ENCODE assay signal across 11 cellular contexts in the genomic region with DNA sequence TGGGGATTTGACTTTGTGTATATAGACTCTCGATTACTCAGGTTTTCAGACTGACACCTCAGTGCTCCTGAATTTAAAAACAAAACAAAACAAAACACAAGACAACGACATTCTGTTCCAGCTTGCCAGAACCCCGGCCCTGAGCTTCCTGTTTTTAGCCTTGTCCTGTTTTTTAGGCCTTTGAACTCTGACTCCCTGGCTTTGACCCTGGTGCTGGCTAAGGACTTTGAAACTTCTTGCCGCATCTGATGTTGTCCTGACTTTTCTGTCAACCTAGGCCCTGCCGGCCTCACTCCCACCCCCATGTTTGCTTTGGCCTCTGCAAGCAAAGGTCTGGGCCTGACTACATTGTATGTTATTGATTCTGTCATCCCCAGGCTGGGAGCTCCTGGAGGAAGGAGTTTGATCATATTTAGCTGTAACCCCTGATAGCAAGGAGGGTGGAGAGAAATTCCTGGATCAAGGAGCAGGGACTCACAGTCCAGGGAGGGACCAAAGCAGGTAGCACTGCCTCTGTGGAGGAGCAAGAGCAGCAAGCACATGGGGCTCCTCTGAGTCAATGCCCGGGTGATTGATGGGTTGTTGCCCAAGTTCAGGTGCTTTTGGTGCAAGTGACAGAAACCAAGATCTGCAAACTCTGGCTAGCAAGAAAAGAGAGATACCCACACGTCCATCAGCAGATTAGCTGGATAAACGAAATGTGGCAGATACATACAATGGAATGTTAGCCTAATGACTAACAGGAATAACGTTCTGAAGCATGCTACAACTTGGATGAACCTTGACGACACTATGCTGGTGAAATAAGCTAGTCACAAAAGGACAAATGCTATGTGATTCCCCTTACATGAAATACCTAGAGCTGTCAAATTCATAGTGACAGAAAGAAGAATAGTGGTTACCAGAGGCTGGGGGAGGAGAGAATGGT. TPM values are rescaled to one million over a fixed set of nuclear protein-coding genes. Genes with fewer than 3 reads are reported as not detected.
DNase-seq lines count a peak whose midpoint lies in the region; ATAC-seq and TF ChIP-seq lines count a peak whose summit lies in the region.
"Had no signal": no experiment of that assay in that cellular context is flagged by ENCODE, and none has a peak within 500 bp of the region (broad histone marks: within the 10 kb centered on the region; RNA-seq: fewer than 3 reads in every experiment).

No MANE protein-coding gene starts in this region.

- TF ChIP-seq CTCF in adrenal gland (IDR thresholded peaks at IDR 0.05) (no peak), left ventricle myocardium inferior (IDR thresholded peaks at IDR 0.05; ENCODE audit: borderline replicate concordance) (no peak)

- H3K9me3 ChIP-seq in adrenal gland (replicated peaks in 1 of 3) (no peaks in the 10 kb centered on the region), left ventricle myocardium inferior (replicated peaks) (no peaks in the 10 kb centered on the region)

- peak overlapping the region in 2 of 5 donors; percentile 21 to 41 for H3K27ac ChIP-seq in adrenal gland
- peak overlapping the region; percentile 47 for H3K27ac ChIP-seq in left ventricle myocardium inferior (replicated peaks)

- ATAC-seq in GM19023 (IDR thresholded peaks at IDR 0.05; ENCODE audit: unreplicated experiment) = no peak

- intact Hi-C loops in adrenal gland (cut with DNase I) = loop anchor here (10.0 kb wide), 3 partner anchors 101 to 511 kb away; partner anchors contain the start of gene ZNHIT3 (in 1 of the 2)
- intact Hi-C loops in left ventricle myocardium inferior (cut with micrococcal nuclease) = no loop called here

- H3K4me1 ChIP-seq in adrenal gland (replicated peaks in 1 of 2) = peaks cover 0 to 21% of the 10 kb centered on the region in 2 donors
- peaks cover 28% of the 10 kb centered on the region for H3K4me1 ChIP-seq in left ventricle myocardium inferior

- H3K27me3 ChIP-seq in adrenal gland (no peaks in the 10 kb centered on the region), left ventricle myocardium inferior (ENCODE audit: low read depth) (no peaks in the 10 kb centered on the region)

- WGBS in adrenal gland, 4 donors = 45 to 51% (median 46%) methylated on average over 10 of the region's 10 CpGs

- DNase-seq in HT-29 (ENCODE audit: low spot score) (peak; percentile 28), adrenal gland (peak in 6 of 7 donors; percentile 21 to 63 (median 34)), left ventricle myocardium inferior (no peak), putamen (ENCODE audit: low spot score) (peak; percentile 22), OCI-M1 (lab: John Stamatoyannopoulos, UW) (no peak), NCI-H187 (lab: John Stamatoyannopoulos, UW) (no peak)
- DNase-seq in activated naive CD4-positive, alpha-beta T cell (lab: John Stamatoyannopoulos, UW) = no peak
- DNase-seq: aorta, NCI-H1105, T-helper 2 cell had no signal

- no peak for TF ChIP-seq POLR2A in adrenal gland (IDR thresholded peaks at IDR 0.05)

- no peaks in the 10 kb centered on the region for H3K36me3 ChIP-seq in adrenal gland (replicated peaks in 1 of 2)
- no peaks in the 10 kb centered on the region for H3K36me3 ChIP-seq in left ventricle myocardium inferior

- H3K4me3 ChIP-seq in adrenal gland (no peak overlapping the region), left ventricle myocardium inferior (no peak overlapping the region)

RNA-seq across cellular contexts. Expression of gene CCL16, which starts 7.7 kb away (rescaled TPM):
- not detected in 2 replicates for total RNA-seq in HT-29 (2014; rRNA removed; shearing (Covaris generic))
- total RNA-seq in adrenal gland (1 to 10 TPM in 1 of 8 donors, under 1 TPM in 4, not detected in 3; 0.32 to 1.6 (median 0.61) TPM), left ventricle myocardium inferior (not detected)
- 1 to 10 TPM in 1 of 3 donors, under 1 TPM in 2; 0.16 to 3.2 (median 0.24) TPM for polyA plus RNA-seq in adrenal gland
- polyA plus RNA-seq: aorta had no signal

RNA-seq across cellular contexts. Expression of gene CCL14, which starts 12.9 kb away (rescaled TPM):
- 0.15 and 0.37 TPM in 2 replicates for total RNA-seq in HT-29 (2014; rRNA removed; shearing (Covaris generic))
- total RNA-seq in adrenal gland (100 to 1,000 TPM in 3 of 8 donors, 10 to 100 TPM in 5; 15.3 to 129 (median 53.9) TPM), left ventricle myocardium inferior (8.8 TPM)
- 100 to 1,000 TPM in 2 of 3 donors, 10 to 100 TPM in 1; 75.8 to 268 (median 250) TPM for polyA plus RNA-seq in adrenal gland

RNA-seq across cellular contexts. Expression of gene CCL15, which starts 27.8 kb away (rescaled TPM):
- total RNA-seq in HT-29 (2014; rRNA removed; shearing (Covaris generic)) = 6.1 and 8.4 TPM in 2 replicates
- total RNA-seq in adrenal gland (1 to 10 TPM in 3 of 8 donors, under 1 TPM in 1, not detected in 4; 0.45 to 1.7 (median 1.3) TPM), left ventricle myocardium inferior (not detected)
- under 1 TPM in 2 of 3 donors, not detected in 1; 0.17 to 0.38 TPM for polyA plus RNA-seq in adrenal gland
- total RNA-seq: aorta had no signal

RNA-seq across cellular contexts. Expression of gene LYZL6, which starts 30.1 kb away (rescaled TPM):
- not detected in 2 replicates for total RNA-seq in HT-29 (2014; rRNA removed; shearing (Covaris generic))
- total RNA-seq in adrenal gland (not detected), left ventricle myocardium inferior (not detected)
- not detected for polyA plus RNA-seq in adrenal gland
- total RNA-seq: aorta had no signal
- polyA plus RNA-seq: aorta had no signal

RNA-seq across cellular contexts. Expression of gene RDM1, which starts 43.0 kb away (rescaled TPM):
- total RNA-seq in HT-29 (2014; rRNA removed; shearing (Covaris generic)) = 4.9 and 11.3 TPM in 2 replicates
- total RNA-seq in adrenal gland (not detected), left ventricle myocardium inferior (not detected)
- under 1 TPM in 1 of 3 donors, not detected in 2; 0.48 TPM for polyA plus RNA-seq in adrenal gland
- total RNA-seq: aorta had no signal
- polyA plus RNA-seq: aorta had no signal

Comparison
In these comparisons a context has a peak if more than half of its experiments do, and no peak if none do; other contexts are left out.
1. DNase-seq: peak in HT-29 (single experiment), adrenal gland (6 of 7) and putamen (single experiment); none in left ventricle myocardium inferior (single experiment), OCI-M1 (single experiment), activated naive CD4-positive, alpha-beta T cell (0 of 4) and NCI-H187 (0 of 2).